Comparison of ENCODE assay signal across 1 cellular context in genomic region chr2:119241205-119241532, GRCh38.
TF ChIP-seq lines count a peak whose summit lies in the region.

No MANE protein-coding gene starts in this region.

TF ChIP-seq in A549, 52 proteins besides CTCF, POLR2A, EP300 and RAD21 (continued from another document):
- TF ChIP-seq HES2 (IDR thresholded peaks at IDR 0.05) (no peak), ZNF302 (CRISPR knock-in tag; IDR thresholded peaks at IDR 0.05) (no peak), NFE2L2 (conservative IDR thresholded peaks at IDR 0.05; ENCODE audit: low read length) (no peak), E2F6 (IDR thresholded peaks at IDR 0.05; ENCODE audit: borderline replicate concordance, low read depth) (no peak), USF2 (IDR thresholded peaks at IDR 0.05) (no peak), SREBF2 (IDR thresholded peaks at IDR 0.05) (no peak), EHMT2 (IDR thresholded peaks at IDR 0.05; ENCODE audit: low read depth) (no peak), TP53 (CRISPR knock-in tag; IDR thresholded peaks at IDR 0.05) (no peak), FOSL2 (IDR thresholded peaks at IDR 0.05) (no peak), FOSL2 (CRISPR knock-in tag; IDR thresholded peaks at IDR 0.05) (no peak), RARB (CRISPR knock-in tag; IDR thresholded peaks at IDR 0.05) (no peak)
- TF ChIP-seq, protein P1, sequence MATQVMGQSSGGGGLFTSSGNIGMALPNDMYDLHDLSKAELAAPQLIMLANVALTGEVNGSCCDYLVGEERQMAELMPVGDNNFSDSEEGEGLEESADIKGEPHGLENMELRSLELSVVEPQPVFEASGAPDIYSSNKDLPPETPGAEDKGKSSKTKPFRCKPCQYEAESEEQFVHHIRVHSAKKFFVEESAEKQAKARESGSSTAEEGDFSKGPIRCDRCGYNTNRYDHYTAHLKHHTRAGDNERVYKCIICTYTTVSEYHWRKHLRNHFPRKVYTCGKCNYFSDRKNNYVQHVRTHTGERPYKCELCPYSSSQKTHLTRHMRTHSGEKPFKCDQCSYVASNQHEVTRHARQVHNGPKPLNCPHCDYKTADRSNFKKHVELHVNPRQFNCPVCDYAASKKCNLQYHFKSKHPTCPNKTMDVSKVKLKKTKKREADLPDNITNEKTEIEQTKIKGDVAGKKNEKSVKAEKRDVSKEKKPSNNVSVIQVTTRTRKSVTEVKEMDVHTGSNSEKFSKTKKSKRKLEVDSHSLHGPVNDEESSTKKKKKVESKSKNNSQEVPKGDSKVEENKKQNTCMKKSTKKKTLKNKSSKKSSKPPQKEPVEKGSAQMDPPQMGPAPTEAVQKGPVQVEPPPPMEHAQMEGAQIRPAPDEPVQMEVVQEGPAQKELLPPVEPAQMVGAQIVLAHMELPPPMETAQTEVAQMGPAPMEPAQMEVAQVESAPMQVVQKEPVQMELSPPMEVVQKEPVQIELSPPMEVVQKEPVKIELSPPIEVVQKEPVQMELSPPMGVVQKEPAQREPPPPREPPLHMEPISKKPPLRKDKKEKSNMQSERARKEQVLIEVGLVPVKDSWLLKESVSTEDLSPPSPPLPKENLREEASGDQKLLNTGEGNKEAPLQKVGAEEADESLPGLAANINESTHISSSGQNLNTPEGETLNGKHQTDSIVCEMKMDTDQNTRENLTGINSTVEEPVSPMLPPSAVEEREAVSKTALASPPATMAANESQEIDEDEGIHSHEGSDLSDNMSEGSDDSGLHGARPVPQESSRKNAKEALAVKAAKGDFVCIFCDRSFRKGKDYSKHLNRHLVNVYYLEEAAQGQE (IDR thresholded peaks at IDR 0.05), result no peak
